1 cellular context compared by ENCODE assay signal in genomic region chr17:82397449-82398335, GRCh38.
TF ChIP-seq lines count a peak whose summit lies in the region.

No MANE protein-coding gene starts in this region.

TF ChIP-seq in IMR-90, 13 proteins besides CTCF, POLR2A, EP300 and RAD21:
- no peak for TF ChIP-seq MAZ (IDR thresholded peaks at IDR 0.05; ENCODE audit: borderline replicate concordance, low read depth, low read length)
- TF ChIP-seq, protein P1, sequence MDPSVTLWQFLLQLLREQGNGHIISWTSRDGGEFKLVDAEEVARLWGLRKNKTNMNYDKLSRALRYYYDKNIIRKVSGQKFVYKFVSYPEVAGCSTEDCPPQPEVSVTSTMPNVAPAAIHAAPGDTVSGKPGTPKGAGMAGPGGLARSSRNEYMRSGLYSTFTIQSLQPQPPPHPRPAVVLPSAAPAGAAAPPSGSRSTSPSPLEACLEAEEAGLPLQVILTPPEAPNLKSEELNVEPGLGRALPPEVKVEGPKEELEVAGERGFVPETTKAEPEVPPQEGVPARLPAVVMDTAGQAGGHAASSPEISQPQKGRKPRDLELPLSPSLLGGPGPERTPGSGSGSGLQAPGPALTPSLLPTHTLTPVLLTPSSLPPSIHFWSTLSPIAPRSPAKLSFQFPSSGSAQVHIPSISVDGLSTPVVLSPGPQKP (IDR thresholded peaks at IDR 0.05; ENCODE audit: borderline replicate concordance, low read depth, low read length) = no peak
- TF ChIP-seq FOS (IDR thresholded peaks at IDR 0.05; ENCODE audit: low read depth, low read length) = no peak
- TF ChIP-seq CEBPB (IDR thresholded peaks at IDR 0.05; ENCODE audit: low read depth, low read length) = no peak
- TF ChIP-seq RFX5 (IDR thresholded peaks at IDR 0.05; ENCODE audit: low read depth, low read length) = no peak
- no peak for TF ChIP-seq BHLHE40 (IDR thresholded peaks at IDR 0.05; ENCODE audit: low read depth, low read length)
- no peak for TF ChIP-seq CHD1 (IDR thresholded peaks at IDR 0.05; ENCODE audit: low read depth, low read length)
- TF ChIP-seq MAFK (IDR thresholded peaks at IDR 0.05; ENCODE audit: low read depth, low read length) = no peak
- no peak for TF ChIP-seq MXI1 (IDR thresholded peaks at IDR 0.05; ENCODE audit: borderline replicate concordance, low read depth, low read length)
- no peak for TF ChIP-seq RCOR1 (IDR thresholded peaks at IDR 0.05; ENCODE audit: insufficient replicate concordance, low read length)
- no peak for TF ChIP-seq USF2 (IDR thresholded peaks at IDR 0.05; ENCODE audit: low read depth, low read length)
- no peak for TF ChIP-seq SMC3 (IDR thresholded peaks at IDR 0.05; ENCODE audit: low read depth, low read length)
- TF ChIP-seq NFE2L2 (IDR thresholded peaks at IDR 0.05; ENCODE audit: low read depth, low read length) = no peak
